Comparison of ENCODE assay signal across 9 cellular contexts in the genomic region with DNA sequence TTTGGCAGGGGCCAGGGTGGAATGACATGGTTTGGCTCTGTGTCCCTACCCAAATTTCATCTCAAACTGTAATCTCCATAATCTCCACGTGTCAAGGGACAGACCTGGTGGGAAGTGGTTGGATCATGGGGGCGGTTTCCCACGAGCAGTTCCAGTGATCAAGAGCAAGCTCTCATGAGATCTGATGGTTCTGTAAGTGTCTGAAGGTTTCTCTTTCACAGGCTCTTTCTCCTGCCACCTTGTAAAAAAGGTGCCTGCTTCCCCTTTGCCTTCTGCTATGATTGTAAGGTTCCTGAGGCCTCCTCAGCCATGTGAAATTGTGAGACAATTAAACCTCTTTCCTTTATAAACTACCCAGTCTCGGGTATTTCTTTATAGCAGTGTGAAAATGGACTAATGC.
"Had no signal": no experiment of that assay in that cellular context is flagged by ENCODE, and none has a peak within 500 bp of the region (broad histone marks: within the 10 kb centered on the region; RNA-seq: fewer than 3 reads in every experiment).

No MANE protein-coding gene starts in this region.

- H3K4me3 ChIP-seq: GM23338 had no signal

- FAIRE-seq: H1, H54, HepG2 had no signal

- H3K9ac ChIP-seq: KMS-11 had no signal

- ATAC-seq: GM23338, HepG2 had no signal

- H2AFZ ChIP-seq: GM23338 had no signal

- H3K27ac ChIP-seq: HL-60, KMS-11 had no signal

- H3K4me2 ChIP-seq: GM23338, KMS-11 had no signal

- DNase-seq: H9, HCEC 1CT, KBM-7 had no signal
